ENCODE assay signal across 17 cellular contexts in genomic region chr4:87322754-87323153, GRCh38. TPM values are rescaled to one million over a fixed set of nuclear protein-coding genes. Genes with fewer than 3 reads are reported as not detected.
"Had no signal": no experiment of that assay in that cellular context is flagged by ENCODE, and none has a peak within 500 bp of the region (broad histone marks: within the 10 kb centered on the region; RNA-seq: fewer than 3 reads in every experiment).

Gene HSD17B13 (minus strand): TSS chr4:87322882. CDS start chr4:87322841, 41 bp downstream.

- H3K27ac ChIP-seq: colonic mucosa, tibial nerve had no signal

- H3K4me3 ChIP-seq: colonic mucosa, tibial nerve had no signal

- H3K27me3 Mint-ChIP-seq: activated CD4-positive, alpha-beta T cell treated with anti-CD3 and anti-CD28 coated beads, Interleukin-2, amount 10 ng/mL, durations not matched to agents 7 days and 5 days; activated naive CD8-positive, alpha-beta T cell treated with anti-CD3 and anti-CD28 coated beads, Interleukin-2, amount 10 ng/mL, durations not matched to agents 7 days and 5 days; brain; natural killer cell treated with Interleukin-12 subunit alpha and Interleukin-12 subunit beta and Interleukin-15 and Interleukin-18, amount 100 ng/mL, for 72 hours had no signal

- DNase-seq: activated CD4-positive, alpha-beta T cell treated with anti-CD3 and anti-CD28 coated beads, Interleukin-2, amount 10 ng/mL, durations not matched to agents 7 days and 5 days; activated naive CD4-positive, alpha-beta T cell; activated naive CD8-positive, alpha-beta T cell treated with anti-CD3 and anti-CD28 coated beads, Interleukin-2, amount 10 ng/mL, durations not matched to agents 7 days and 5 days; central memory CD4-positive, alpha-beta T cell; colonic mucosa; islet precursor cell; left ventricle myocardium superior; occipital lobe; stimulated activated CD4-positive, alpha-beta T cell treated with anti-CD3 and anti-CD28 coated beads, Interleukin-2, amount 100 ng/mL, for 48 hours; stimulated activated naive CD4-positive, alpha-beta T cell; substantia nigra had no signal

- H3K4me1 Mint-ChIP-seq: activated CD4-positive, alpha-beta T cell treated with anti-CD3 and anti-CD28 coated beads, Interleukin-2, amount 10 ng/mL, durations not matched to agents 7 days and 5 days; activated naive CD8-positive, alpha-beta T cell treated with anti-CD3 and anti-CD28 coated beads, Interleukin-2, amount 10 ng/mL, durations not matched to agents 7 days and 5 days; brain had no signal

- H3K27me3 ChIP-seq: colonic mucosa, tibial nerve had no signal

- H3K36me3 Mint-ChIP-seq: activated naive CD8-positive, alpha-beta T cell treated with anti-CD3 and anti-CD28 coated beads, Interleukin-2, amount 10 ng/mL, durations not matched to agents 7 days and 5 days; brain; natural killer cell treated with Interleukin-12 subunit alpha and Interleukin-12 subunit beta and Interleukin-15 and Interleukin-18, amount 100 ng/mL, for 72 hours had no signal

- H3K4me1 ChIP-seq: colonic mucosa, tibial nerve had no signal

- H3K36me3 ChIP-seq: colonic mucosa, tibial nerve had no signal

- H3K9me3 Mint-ChIP-seq: activated CD4-positive, alpha-beta T cell treated with anti-CD3 and anti-CD28 coated beads, Interleukin-2, amount 10 ng/mL, durations not matched to agents 7 days and 5 days; activated naive CD8-positive, alpha-beta T cell treated with anti-CD3 and anti-CD28 coated beads, Interleukin-2, amount 10 ng/mL, durations not matched to agents 7 days and 5 days; activated T-helper 1 cell treated with anti-CD3 and anti-CD28 coated beads, Interleukin-12 subunit alpha, Interleukin-12 subunit beta, Interleukin-2, Interleukin-4 antibody, amounts not matched to agents 30 ng/mL and 10 ng/mL and 1 ng/mL, durations not matched to agents 14 hours and 24 hours and 36 hours; brain; natural killer cell treated with Interleukin-12 subunit alpha and Interleukin-12 subunit beta and Interleukin-15 and Interleukin-18, amount 100 ng/mL, for 72 hours had no signal

- H3K27ac Mint-ChIP-seq: activated CD4-positive, alpha-beta T cell treated with anti-CD3 and anti-CD28 coated beads, Interleukin-2, amount 10 ng/mL, durations not matched to agents 7 days and 5 days; activated naive CD8-positive, alpha-beta T cell treated with anti-CD3 and anti-CD28 coated beads, Interleukin-2, amount 10 ng/mL, durations not matched to agents 7 days and 5 days; activated T-helper 1 cell treated with anti-CD3 and anti-CD28 coated beads, Interleukin-12 subunit alpha, Interleukin-12 subunit beta, Interleukin-2, Interleukin-4 antibody, amounts not matched to agents 30 ng/mL and 10 ng/mL and 1 ng/mL, durations not matched to agents 14 hours and 24 hours and 36 hours; natural killer cell treated with Interleukin-12 subunit alpha and Interleukin-12 subunit beta and Interleukin-15 and Interleukin-18, amount 100 ng/mL, for 72 hours had no signal

- H3K4me3 Mint-ChIP-seq: activated CD4-positive, alpha-beta T cell treated with anti-CD3 and anti-CD28 coated beads, Interleukin-2, amount 10 ng/mL, durations not matched to agents 7 days and 5 days; activated naive CD8-positive, alpha-beta T cell treated with anti-CD3 and anti-CD28 coated beads, Interleukin-2, amount 10 ng/mL, durations not matched to agents 7 days and 5 days; activated T-helper 1 cell treated with anti-CD3 and anti-CD28 coated beads, Interleukin-12 subunit alpha, Interleukin-12 subunit beta, Interleukin-2, Interleukin-4 antibody, amounts not matched to agents 30 ng/mL and 10 ng/mL and 1 ng/mL, durations not matched to agents 14 hours and 24 hours and 36 hours; brain; natural killer cell treated with Interleukin-12 subunit alpha and Interleukin-12 subunit beta and Interleukin-15 and Interleukin-18, amount 100 ng/mL, for 72 hours had no signal

- H3K9me3 ChIP-seq: colonic mucosa, tibial nerve had no signal

- ATAC-seq: esophagus mucosa; left ventricle myocardium superior; natural killer cell treated with Interleukin-12 subunit alpha and Interleukin-12 subunit beta and Interleukin-15 and Interleukin-18, amount 100 ng/mL, for 72 hours had no signal

RNA-seq across cellular contexts. Expression of gene HSD17B13, which starts in this region (rescaled TPM):
- total RNA-seq: activated T-helper 1 cell treated with anti-CD3 and anti-CD28 coated beads, Interleukin-12 subunit alpha, Interleukin-12 subunit beta, Interleukin-2, Interleukin-4 antibody, amounts not matched to agents 30 ng/mL and 10 ng/mL and 1 ng/mL, durations not matched to agents 14 hours and 24 hours and 36 hours; esophagus mucosa; skeletal muscle tissue had no signal
